Comparison of ENCODE assay signal across 12 cellular contexts in the genomic region with DNA sequence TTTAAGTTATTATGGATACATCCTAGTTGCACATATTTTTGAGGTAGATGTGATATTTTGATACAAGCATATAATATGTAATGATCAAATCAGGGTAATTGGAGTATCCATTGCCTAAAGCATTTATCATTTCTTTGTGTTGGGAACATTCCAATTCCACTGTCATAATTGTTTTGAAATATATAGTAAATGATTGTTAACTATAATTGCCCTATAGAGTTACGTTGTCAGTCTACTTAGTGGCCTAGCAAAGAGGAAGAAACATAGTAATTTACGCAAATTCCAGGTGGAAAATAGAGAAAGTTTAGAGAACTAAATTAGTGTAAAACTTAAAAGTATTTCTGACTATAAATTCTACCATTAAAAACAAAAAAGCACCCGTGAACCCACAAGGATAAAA.
"Had no signal": no experiment of that assay in that cellular context is flagged by ENCODE, and none has a peak within 500 bp of the region (broad histone marks: within the 10 kb centered on the region; RNA-seq: fewer than 3 reads in every experiment).

No MANE protein-coding gene starts in this region.

- H3K27me3 Mint-ChIP-seq: activated CD8-positive, alpha-beta T cell treated with anti-CD3 and anti-CD28 coated beads for 36 hours; stimulated activated naive CD8-positive, alpha-beta T cell treated with anti-CD3 and anti-CD28 coated beads, Interleukin-15, Interleukin-2, amounts not matched to agents 100 ng/mL and 50 ng/mL, for 24 hours had no signal

- H3K4me3 ChIP-seq: coronary artery, gastroesophageal sphincter, heart left ventricle, right lobe of liver, tibial nerve had no signal

- DNase-seq: activated CD8-positive, alpha-beta T cell treated with anti-CD3 and anti-CD28 coated beads for 36 hours; activated T-cell treated with anti-CD3 and anti-CD28 coated beads, Interleukin-2, amount 50 U/mL, for 48 hours; aorta; brain microvascular endothelial cell; right lobe of liver had no signal

- H3K27me3 ChIP-seq: brain microvascular endothelial cell, gastroesophageal sphincter, heart left ventricle, right lobe of liver, tibial nerve had no signal

- H3K9me3 Mint-ChIP-seq: activated CD8-positive, alpha-beta T cell treated with anti-CD3 and anti-CD28 coated beads for 36 hours; stimulated activated naive CD8-positive, alpha-beta T cell treated with anti-CD3 and anti-CD28 coated beads, Interleukin-15, Interleukin-2, amounts not matched to agents 100 ng/mL and 50 ng/mL, for 24 hours had no signal

- H3K27ac Mint-ChIP-seq: nephron; stimulated activated naive CD8-positive, alpha-beta T cell treated with anti-CD3 and anti-CD28 coated beads, Interleukin-15, Interleukin-2, amounts not matched to agents 100 ng/mL and 50 ng/mL, for 24 hours had no signal

- H3K4me1 ChIP-seq: parathyroid adenoma, right lobe of liver had no signal

- H3K36me3 ChIP-seq: right lobe of liver had no signal

- H3K9me3 ChIP-seq: gastroesophageal sphincter, right lobe of liver, tibial nerve had no signal

- H3K27ac ChIP-seq: brain microvascular endothelial cell, coronary artery, gastroesophageal sphincter, heart left ventricle, parathyroid adenoma, right lobe of liver had no signal

- H3K4me3 Mint-ChIP-seq: activated CD8-positive, alpha-beta T cell treated with anti-CD3 and anti-CD28 coated beads for 36 hours; nephron; stimulated activated naive CD8-positive, alpha-beta T cell treated with anti-CD3 and anti-CD28 coated beads, Interleukin-15, Interleukin-2, amounts not matched to agents 100 ng/mL and 50 ng/mL, for 24 hours had no signal
